Comparison of ENCODE assay signal across 8 cellular contexts in genomic region chr6:28488916-28489365, GRCh38. TPM values are rescaled to one million over a fixed set of nuclear protein-coding genes. Genes with fewer than 3 reads are reported as not detected.
DNase-seq lines count a peak whose midpoint lies in the region; ATAC-seq, FAIRE-seq and TF ChIP-seq lines count a peak whose summit lies in the region.
"Had no signal": no experiment of that assay in that cellular context is flagged by ENCODE, and none has a peak within 500 bp of the region (broad histone marks: within the 10 kb centered on the region; RNA-seq: fewer than 3 reads in every experiment).

No MANE protein-coding gene starts in this region.

- peak overlapping the region; percentile 72 for H3K9ac ChIP-seq in astrocyte (ENCODE audit: low read length)

- TF ChIP-seq CTCF in astrocyte (IDR thresholded peaks at IDR 0.05; ENCODE audit: insufficient read depth, low read depth, low read length), result no peak
- no peak for TF ChIP-seq CTCF in lower lobe of right lung (IDR thresholded peaks at IDR 0.05)
- no peak for TF ChIP-seq CTCF in upper lobe of right lung (IDR thresholded peaks at IDR 0.05)

- H3K4me3 ChIP-seq in astrocyte (ENCODE audit: insufficient read depth, low read depth, low read length) (peak overlapping the region; percentile 68), lower lobe of right lung (peak overlapping the region; percentile 47), upper lobe of right lung (peak overlapping the region; percentile 47)

- no peaks in the 10 kb centered on the region for H3K36me3 Mint-ChIP-seq in astrocyte (ENCODE audit: low read depth, unreplicated experiment)

- peak overlapping the region; percentile 49 for H2AFZ ChIP-seq in astrocyte (ENCODE audit: low read depth, low read length)

- no peaks in the 10 kb centered on the region for H4K20me1 ChIP-seq in astrocyte (ENCODE audit: insufficient read depth, low read length)

- H3K27ac ChIP-seq in astrocyte (ENCODE audit: low read depth, low read length) (no peak overlapping the region), lower lobe of right lung (peak overlapping the region; percentile 78), upper lobe of right lung (peak overlapping the region; percentile 72)
- H3K27ac ChIP-seq: thoracic aorta had no signal

- H3K27ac Mint-ChIP-seq in astrocyte (ENCODE audit: unreplicated experiment), result peak overlapping the region; percentile 87

- no peaks in the 10 kb centered on the region for H3K9me3 ChIP-seq in astrocyte (ENCODE audit: insufficient read depth, low read depth, low read length)
- H3K9me3 ChIP-seq in lower lobe of right lung, result no peaks in the 10 kb centered on the region
- no peaks in the 10 kb centered on the region for H3K9me3 ChIP-seq in upper lobe of right lung
- H3K9me3 ChIP-seq: thoracic aorta had no signal

- H3K9me3 Mint-ChIP-seq in astrocyte (ENCODE audit: unreplicated experiment), result no peaks in the 10 kb centered on the region

- peak overlapping the region; percentile 90 for H3K4me2 ChIP-seq in astrocyte (ENCODE audit: low read length)

- H3K27me3 Mint-ChIP-seq in astrocyte (ENCODE audit: low read depth, unreplicated experiment), result peaks cover 2% of the 10 kb centered on the region

- intact Hi-C loops in lower lobe of right lung (cut with DNase I), result no loop called here
- intact Hi-C loops in upper lobe of right lung (cut with DNase I), result no loop called here

- peak overlapping the region; percentile 84 for H3K4me3 Mint-ChIP-seq in astrocyte (ENCODE audit: unreplicated experiment)

- no peaks in the 10 kb centered on the region for H3K27me3 ChIP-seq in astrocyte (ENCODE audit: insufficient read depth, low read length)
- H3K27me3 ChIP-seq in lower lobe of right lung (ENCODE audit: low read depth), result peaks cover 28% of the 10 kb centered on the region
- H3K27me3 ChIP-seq in upper lobe of right lung, result peaks cover 12% of the 10 kb centered on the region

- DNase-seq in NCI-H2227 treated with DMSO at 0.1 percent for 48 hours (lab: John Stamatoyannopoulos, UW) (peak; percentile 13), astrocyte (ENCODE audit: low read depth) (peak; percentile 56), lower lobe of right lung (no peak), upper lobe of right lung (no peak), T-helper 9 cell (no peak)

- H3K4me1 ChIP-seq in astrocyte (ENCODE audit: insufficient read depth, low read length) (peaks cover 5% of the 10 kb centered on the region), lower lobe of right lung (no peaks in the 10 kb centered on the region), upper lobe of right lung (no peaks in the 10 kb centered on the region)

- H3K36me3 ChIP-seq in astrocyte (ENCODE audit: insufficient read depth, low read length) (no peaks in the 10 kb centered on the region), lower lobe of right lung (no peaks in the 10 kb centered on the region), upper lobe of right lung (no peaks in the 10 kb centered on the region)
- H3K36me3 ChIP-seq: thoracic aorta had no signal

- peak; percentile 28 for ATAC-seq in GM18868 (IDR thresholded peaks at IDR 0.05; ENCODE audit: unreplicated experiment)
- no peak for ATAC-seq in lower lobe of right lung
- no peak for ATAC-seq in upper lobe of right lung
- ATAC-seq in GM18873 (IDR thresholded peaks at IDR 0.05; ENCODE audit: low FRiP score, unreplicated experiment), result no peak

- H3K4me1 Mint-ChIP-seq in astrocyte (ENCODE audit: low read depth, unreplicated experiment), result peaks cover 13% of the 10 kb centered on the region

- H3K79me2 ChIP-seq in astrocyte (ENCODE audit: insufficient read depth, low read length), result no peaks in the 10 kb centered on the region

- FAIRE-seq in astrocyte (lab: Jason Lieb, UNC), result peak; percentile 5

RNA-seq across cellular contexts. Expression of gene GPX6, which starts 26.7 kb away (rescaled TPM):
- total RNA-seq in astrocyte, result not detected in 2 replicates
- not detected for total RNA-seq in lower lobe of right lung
- total RNA-seq in upper lobe of right lung, result not detected
- total RNA-seq: thoracic aorta had no signal

RNA-seq across cellular contexts. Expression of gene GPX5, which starts 36.7 kb away (rescaled TPM):
- total RNA-seq in astrocyte (4.3 and 6.6 TPM in 2 replicates), lower lobe of right lung (not detected), upper lobe of right lung (not detected)
- total RNA-seq: thoracic aorta had no signal

RNA-seq across cellular contexts. Expression of gene ZSCAN23, which starts 45.6 kb away (rescaled TPM):
- total RNA-seq in astrocyte (3.0 and 4.8 TPM in 2 replicates), lower lobe of right lung (1.7 TPM), upper lobe of right lung (2.2 TPM)

Comparison
In these comparisons a context has a peak if more than half of its experiments do, and no peak if none do; other contexts are left out.
1. DNase-seq: peak in NCI-H2227 treated with DMSO at 0.1 percent for 48 hours (single experiment) and astrocyte (single experiment); none in lower lobe of right lung (single experiment), upper lobe of right lung (single experiment) and T-helper 9 cell (single experiment).
2. Peak in every context shown above with its lines, with median percentiles within 50 percentile points of each other: H3K4me3 ChIP-seq.